9 cellular contexts compared by ENCODE assay signal in the genomic region with DNA sequence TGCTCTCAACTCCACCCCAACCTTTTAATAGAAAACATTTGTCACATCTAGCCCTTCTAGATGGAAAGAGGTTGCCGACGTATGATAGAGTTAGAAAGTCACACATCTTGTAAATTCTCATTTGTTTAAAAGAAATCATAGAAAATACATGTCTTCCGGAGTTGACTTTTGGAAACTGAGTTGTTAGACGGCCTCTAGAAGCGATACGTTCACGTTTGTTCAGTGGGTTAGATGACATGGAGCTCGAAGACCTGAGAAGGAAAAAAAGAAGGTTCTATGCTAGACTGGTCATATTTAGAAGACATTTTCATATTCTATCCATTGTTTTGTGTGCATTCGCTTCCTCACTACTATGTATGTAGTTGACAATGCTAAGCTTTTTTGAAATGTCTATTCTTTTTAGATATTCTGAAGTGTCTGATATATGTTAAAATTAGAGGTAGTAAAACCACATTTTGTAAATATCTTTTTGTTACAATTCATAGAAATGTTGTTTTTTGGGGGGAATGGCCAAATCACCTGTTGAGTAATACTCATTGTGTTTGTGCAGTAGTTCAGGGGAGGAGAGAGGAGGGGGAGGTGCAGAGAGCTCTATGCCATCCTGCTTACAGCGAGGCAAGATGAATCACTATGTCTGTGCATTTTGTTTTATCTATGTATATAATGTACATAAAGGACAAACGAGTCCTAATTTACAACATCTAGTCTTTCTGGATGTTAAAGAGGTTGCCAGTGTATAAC. TPM values are rescaled to one million over a fixed set of nuclear protein-coding genes. Genes with fewer than 3 reads are reported as not detected.
DNase-seq lines count a peak whose midpoint lies in the region; TF ChIP-seq lines count a peak whose summit lies in the region.
"Not testable (repeated sequence)": the region's sequence is repeated elsewhere in the genome, so short reads cannot be mapped to it uniquely, and the experiment has no call there.
"Had no signal": no experiment of that assay in that cellular context is flagged by ENCODE, and none has a peak within 500 bp of the region (broad histone marks: within the 10 kb centered on the region; RNA-seq: fewer than 3 reads in every experiment).

No MANE protein-coding gene starts in this region.

- H3K27me3 ChIP-seq in DOHH2 (ENCODE audit: control insufficient read depth, low read length); dorsolateral prefrontal cortex; iPS-15b (ENCODE audit: control insufficient read depth, insufficient read depth, low read length); neuronal stem cell (ENCODE audit: control insufficient read depth in 3 of 3, insufficient read depth in 3 of 3, low read depth in 1 of 3, low read length in 3 of 3); thymus (ENCODE audit: control insufficient read depth, insufficient read depth): not testable (repeated sequence)

- H3K4me1 ChIP-seq in DOHH2 (ENCODE audit: control insufficient read depth, low read length) = peaks cover 23% of the 10 kb centered on the region
- H3K4me1 ChIP-seq in iPS-15b (ENCODE audit: control insufficient read depth, insufficient read depth, low read length); neuronal stem cell (ENCODE audit: control insufficient read depth in 2 of 2, insufficient read depth in 1 of 2, low read depth in 1 of 2, low read length in 2 of 2); thymus (ENCODE audit: control insufficient read depth, insufficient read depth, low read length): not testable (repeated sequence)

- not testable (repeated sequence) for H3K23ac ChIP-seq in neuronal stem cell (ENCODE audit: low read depth, low read length, poor library complexity)

- not testable (repeated sequence) for H3K79me1 ChIP-seq in neuronal stem cell (ENCODE audit: low read depth, low read length)

- H3K79me2 ChIP-seq in DOHH2 (ENCODE audit: control insufficient read depth, low read length) = not testable (repeated sequence)

- no CpG with 5 or more reads among the region's 11 CpGs for WGBS in neuronal stem cell (ENCODE audit: extremely low coverage in 2 of 2, insufficient read length in 2 of 2, insufficient replicate concordance in 1 of 2), 2 donors
- WGBS in thymus = 77% methylated on average over 11 of the region's 11 CpGs

- not testable (repeated sequence) for H3K18ac ChIP-seq in neuronal stem cell (ENCODE audit: low read length)

- not testable (repeated sequence) for H3K27ac ChIP-seq in DOHH2 (ENCODE audit: low read depth, low read length)
- peak overlapping the region in 37 of 59 donors; percentile 78 to 96 (median 91) for H3K27ac ChIP-seq in dorsolateral prefrontal cortex
- peak overlapping the region; percentile 85 for H3K27ac ChIP-seq in neuronal stem cell (replicated peaks; ENCODE audit: low read length)
- peak overlapping the region; percentile 46 for H3K27ac ChIP-seq in thymus (ENCODE audit: low read depth)

- H3K9ac ChIP-seq in iPS-15b (ENCODE audit: low read depth, low read length) = peak overlapping the region; percentile 95
- not testable (repeated sequence) for H3K9ac ChIP-seq in neuronal stem cell (ENCODE audit: low read depth, low read length, poor library complexity)

- H3K4me3 ChIP-seq in DOHH2 (ENCODE audit: low read length) (peak overlapping the region; percentile 74), dorsolateral prefrontal cortex (peak overlapping the region in 48 of 59 donors; percentile 9 to 78 (median 68)), iPS-15b (ENCODE audit: low read depth, low read length) (peak overlapping the region; percentile 95), neuronal stem cell (ENCODE audit: low read length in 2 of 2) (peak overlapping the region in 1 of 2 donors; percentile 86), thymus (ENCODE audit: low read length) (peak overlapping the region; percentile 77)

- H3F3A ChIP-seq in DOHH2 (ENCODE audit: control insufficient read depth, insufficient read depth) = not testable (repeated sequence)

- H3K4me2 ChIP-seq in DOHH2 (ENCODE audit: low read length) (peak overlapping the region; percentile 70), neuronal stem cell (ENCODE audit: insufficient read depth, low read length, poor library complexity, severe bottlenecking) (peak overlapping the region; percentile 54)

- H4K20me1 ChIP-seq in DOHH2 (ENCODE audit: control insufficient read depth, insufficient read depth, low read depth, low read length) = not testable (repeated sequence)

- H2BK12ac ChIP-seq in neuronal stem cell (ENCODE audit: low read length) = not testable (repeated sequence)

- H2BK120ac ChIP-seq in neuronal stem cell (ENCODE audit: low read depth, low read length) = not testable (repeated sequence)

- H2AK5ac ChIP-seq in neuronal stem cell (ENCODE audit: low read depth, low read length) = not testable (repeated sequence)

- not testable (repeated sequence) for H2BK15ac ChIP-seq in neuronal stem cell (ENCODE audit: low read length)

- not testable (repeated sequence) for H4K8ac ChIP-seq in neuronal stem cell (ENCODE audit: low read depth, low read length)

- TF ChIP-seq CTCF in DOHH2 (IDR thresholded peaks at IDR 0.05; ENCODE audit: low read depth, low read length, poor library complexity, severe bottlenecking); dorsolateral prefrontal cortex (IDR thresholded peaks at IDR 0.05 in 54 of 56, conservative IDR thresholded peaks at IDR 0.05 in 2 of 56; ENCODE audit: low read depth in 1 of 56, partially characterized antibody in 56 of 56): not testable (repeated sequence)

- not testable (repeated sequence) for H3K14ac ChIP-seq in neuronal stem cell (ENCODE audit: low read length)

- not testable (repeated sequence) for H3K9me3 ChIP-seq in DOHH2 (ENCODE audit: control insufficient read depth, insufficient read depth, low read length); iPS-15b (ENCODE audit: control insufficient read depth, insufficient read depth, low read length); neuronal stem cell (replicated peaks in 1 of 2; ENCODE audit: control insufficient read depth in 2 of 2, insufficient read depth in 1 of 2, low read depth in 1 of 2, low read length in 2 of 2); thymus (ENCODE audit: control insufficient read depth)

- not testable (repeated sequence) for H3K9me2 ChIP-seq in DOHH2 (replicated peaks; ENCODE audit: control insufficient read depth, low read length)

- H2BK5ac ChIP-seq in neuronal stem cell (ENCODE audit: low read length) = not testable (repeated sequence)

- not testable (repeated sequence) for H3K36me3 ChIP-seq in DOHH2 (ENCODE audit: control insufficient read depth, low read length); iPS-15b (ENCODE audit: control insufficient read depth, insufficient read depth, low read length); neuronal stem cell (replicated peaks in 1 of 2; ENCODE audit: control insufficient read depth in 2 of 2, insufficient read depth in 2 of 2, low read length in 2 of 2); thymus (ENCODE audit: control insufficient read depth, insufficient read depth)

- H4K91ac ChIP-seq in neuronal stem cell (ENCODE audit: low read depth, low read length, poor library complexity) = not testable (repeated sequence)

- H3K4ac ChIP-seq in neuronal stem cell (ENCODE audit: low read length) = not testable (repeated sequence)

- intact Hi-C loops in dorsolateral prefrontal cortex (cut with DNase I) = loop anchor here in 1 of 2 donors (5.0 kb wide), 1 partner anchor 35 kb away; no protein-coding TSS in a partner anchor

- not testable (repeated sequence) for H2AFZ ChIP-seq in neuronal stem cell (ENCODE audit: low read length)

- DNase-seq in MV-4-11 (lab: John Stamatoyannopoulos, UW) (peak; percentile 49), SIG-M5 treated with dmso at 0.1 percent for 504 hours (lab: John Stamatoyannopoulos, UW; ENCODE audit: unreplicated experiment) (peak; percentile 66)
- peak; percentile 11 for DNase-seq in activated gamma-delta T cell treated with anti-CD3 and anti-CD28 coated beads, Interleukin-2, amount 50 U/mL, for 16 hours (ENCODE audit: low read depth)
- not testable (repeated sequence) for DNase-seq in dorsolateral prefrontal cortex; neuronal stem cell (ENCODE audit: low spot score)

RNA-seq across cellular contexts. Expression of a gene that starts 15.5 kb away (rescaled TPM):
- 10 to 100 TPM; 16.9 to 48.3 (median 28.5) TPM for total RNA-seq in dorsolateral prefrontal cortex
- 47.8 TPM for polyA plus RNA-seq in neuronal stem cell (2013, experiment 1 of 2)
- polyA plus RNA-seq in neuronal stem cell (2013, experiment 2 of 2) = 44.3 TPM
- 62.1 TPM for polyA plus RNA-seq in thymus

RNA-seq across cellular contexts. Expression of a gene that starts 22.6 kb away (rescaled TPM):
- under 1 TPM in 5 of 120 experiments, not detected in 115; 0.17 to 0.28 (median 0.19) TPM for total RNA-seq in dorsolateral prefrontal cortex
- polyA plus RNA-seq in neuronal stem cell (2013, experiment 1 of 2) = 0.04 TPM
- polyA plus RNA-seq in neuronal stem cell (2013, experiment 2 of 2) = 0.04 TPM
- 0.16 TPM for polyA plus RNA-seq in thymus
- total RNA-seq: Right ventricle myocardium inferior had no signal
